In the genomic region with DNA sequence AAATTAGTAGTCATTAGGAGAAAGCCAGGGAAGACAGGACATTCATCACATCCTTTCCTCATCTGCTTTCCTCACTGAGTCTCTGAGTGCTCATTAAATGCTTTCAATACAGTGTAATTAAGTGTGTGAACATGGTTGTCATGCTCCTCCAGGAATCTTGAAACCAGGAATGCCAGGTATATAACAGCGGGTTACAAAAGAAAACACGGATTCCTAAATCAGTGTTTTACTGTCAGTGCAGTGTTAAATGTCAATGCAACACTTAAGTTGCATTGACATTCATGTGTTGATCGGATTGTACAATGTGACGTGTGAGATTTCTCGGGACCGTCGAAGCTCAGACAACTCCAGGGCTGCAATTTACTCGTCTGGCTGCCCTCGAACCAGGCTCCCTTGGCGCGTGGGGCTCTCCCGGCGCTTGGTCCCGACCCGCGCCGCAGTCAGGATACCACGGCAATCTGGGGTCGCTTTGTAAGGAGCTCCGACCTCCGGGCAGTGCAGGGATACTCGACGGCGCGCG, we compare ENCODE assay signal across 11 cellular contexts. TPM values are rescaled to one million over a fixed set of nuclear protein-coding genes. Genes with fewer than 3 reads are reported as not detected.
A peak's percentile ranks its signal among the peaks of the same experiment; 100 is the strongest.
DNase-seq lines count a peak whose midpoint lies in the region; ATAC-seq and TF ChIP-seq lines count a peak whose summit lies in the region.
"Had no signal": no experiment of that assay in that cellular context is flagged by ENCODE, and none has a peak within 500 bp of the region (broad histone marks: within the 10 kb centered on the region; RNA-seq: fewer than 3 reads in every experiment).

No MANE protein-coding gene starts in this region.

- no peak for DNase-seq in activated naive CD4-positive, alpha-beta T cell treated with anti-CD3 and anti-CD28 coated beads, Interleukin-2, amount 10 ng/mL, durations not matched to agents 7 days and 5 days
- no peak for DNase-seq in activated naive CD4-positive, alpha-beta T cell treated with anti-CD3 and anti-CD28 coated beads, Interleukin-2, amount 50 U/mL, for 16 hours
- DNase-seq in kidney epithelial cell (ENCODE audit: low read depth) (no peak), suprapubic skin (ENCODE audit: low spot score in 2 of 2) (no peak), glomerular visceral epithelial cell (ENCODE audit: extremely low spot score) (no peak), epidermal melanocyte (ENCODE audit: insufficient read length, low spot score) (no peak)
- no peak for DNase-seq in stimulated activated CD4-positive, alpha-beta T cell treated with anti-CD3 and anti-CD28 coated beads, Interleukin-2, amount 100 ng/mL, for 48 hours
- DNase-seq: AML-193, SHP77 had no signal

- no peak for TF ChIP-seq CTCF in kidney epithelial cell (IDR thresholded peaks at IDR 0.05; ENCODE audit: insufficient read depth, low read length, poor library complexity, severe bottlenecking)
- TF ChIP-seq CTCF in suprapubic skin (IDR thresholded peaks at IDR 0.05) = no peak

- peak overlapping the region; percentile 64 for H3K4me3 Mint-ChIP-seq in activated naive CD4-positive, alpha-beta T cell treated with anti-CD3 and anti-CD28 coated beads, Interleukin-2, amount 10 ng/mL, durations not matched to agents 7 days and 5 days
- H3K4me3 Mint-ChIP-seq in activated T-helper 17 cell treated with anti-CD3 and anti-CD28 coated beads, Interleukin-2, amount 50 U/mL, for 72 hours = peak overlapping the region; percentile 39

- CTCF ChIA-PET in activated naive CD4-positive, alpha-beta T cell treated with anti-CD3 and anti-CD28 coated beads, Interleukin-2, amount 10 ng/mL, durations not matched to agents 7 days and 5 days (lab: Charles Lee) = interaction anchor here (0.7 to 2.1 kb wide), 2 partner anchors 22 to 351 kb away, joined by 3 to 5 read pairs; no protein-coding TSS in a partner anchor

- no peaks in the 10 kb centered on the region for H3K9me3 Mint-ChIP-seq in activated naive CD4-positive, alpha-beta T cell treated with anti-CD3 and anti-CD28 coated beads, Interleukin-2, amount 10 ng/mL, durations not matched to agents 7 days and 5 days
- H3K9me3 Mint-ChIP-seq in activated T-helper 17 cell treated with anti-CD3 and anti-CD28 coated beads, Interleukin-2, amount 50 U/mL, for 72 hours = peaks cover 4% of the 10 kb centered on the region

- TF ChIP-seq POLR2A in suprapubic skin (IDR thresholded peaks at IDR 0.05) = no peak

- H3K36me3 ChIP-seq in kidney epithelial cell (ENCODE audit: control insufficient read depth, insufficient read depth, low read length) (no peaks in the 10 kb centered on the region), suprapubic skin (no peaks in the 10 kb centered on the region)

- H3K4me1 ChIP-seq in suprapubic skin = peaks cover 18% of the 10 kb centered on the region

- peaks cover 11% of the 10 kb centered on the region for H3K36me3 Mint-ChIP-seq in activated naive CD4-positive, alpha-beta T cell treated with anti-CD3 and anti-CD28 coated beads, Interleukin-2, amount 10 ng/mL, durations not matched to agents 7 days and 5 days
- H3K36me3 Mint-ChIP-seq in activated T-helper 17 cell treated with anti-CD3 and anti-CD28 coated beads, Interleukin-2, amount 50 U/mL, for 72 hours (ENCODE audit: low read depth) = peaks cover 23% of the 10 kb centered on the region

- peaks cover 78% of the 10 kb centered on the region for H3K27me3 Mint-ChIP-seq in activated naive CD4-positive, alpha-beta T cell treated with anti-CD3 and anti-CD28 coated beads, Interleukin-2, amount 10 ng/mL, durations not matched to agents 7 days and 5 days
- H3K27me3 Mint-ChIP-seq in activated T-helper 17 cell treated with anti-CD3 and anti-CD28 coated beads, Interleukin-2, amount 50 U/mL, for 72 hours = peaks cover 49% of the 10 kb centered on the region

- peak overlapping the region; percentile 38 for H3K4me3 ChIP-seq in kidney epithelial cell (ENCODE audit: low read depth, low read length)
- H3K4me3 ChIP-seq in suprapubic skin = peak overlapping the region; percentile 33

- no peak for TF ChIP-seq EP300 in suprapubic skin (IDR thresholded peaks at IDR 0.05)

- H3K9me3 ChIP-seq in suprapubic skin = no peaks in the 10 kb centered on the region

- WGBS in suprapubic skin = 23% methylated on average over 9 of the region's 26 CpGs

- no peak overlapping the region for H3K27ac ChIP-seq in suprapubic skin

- no peak for ATAC-seq in activated T-helper 17 cell treated with anti-CD3 and anti-CD28 coated beads, Interleukin-2, amount 50 U/mL, for 72 hours (replicated peaks)
- ATAC-seq: stimulated activated memory B cell treated with anti-CD40 and anti-IgM and Interleukin-4, amounts not matched to agents 10 μg/mL and 1 μg/mL and 100 μg/mL, for 72 hours had no signal

- H3K27ac Mint-ChIP-seq in activated naive CD4-positive, alpha-beta T cell treated with anti-CD3 and anti-CD28 coated beads, Interleukin-2, amount 10 ng/mL, durations not matched to agents 7 days and 5 days = peak overlapping the region; percentile 81
- H3K27ac Mint-ChIP-seq in activated T-helper 17 cell treated with anti-CD3 and anti-CD28 coated beads, Interleukin-2, amount 50 U/mL, for 72 hours = no peak overlapping the region
- H3K27ac Mint-ChIP-seq: stimulated activated memory B cell treated with anti-CD40 and anti-IgM and Interleukin-4, amounts not matched to agents 10 μg/mL and 1 μg/mL and 100 μg/mL, for 72 hours had no signal

- peaks cover 42% of the 10 kb centered on the region for H3K27me3 ChIP-seq in kidney epithelial cell (ENCODE audit: control insufficient read depth, insufficient read depth, low read length)
- peaks cover 92% of the 10 kb centered on the region for H3K27me3 ChIP-seq in suprapubic skin

- peaks cover 30% of the 10 kb centered on the region for H3K4me1 Mint-ChIP-seq in activated naive CD4-positive, alpha-beta T cell treated with anti-CD3 and anti-CD28 coated beads, Interleukin-2, amount 10 ng/mL, durations not matched to agents 7 days and 5 days
- no peaks in the 10 kb centered on the region for H3K4me1 Mint-ChIP-seq in activated T-helper 17 cell treated with anti-CD3 and anti-CD28 coated beads, Interleukin-2, amount 50 U/mL, for 72 hours

RNA-seq across cellular contexts. Expression of a gene that starts 0.5 kb away (rescaled TPM):
- not detected for total RNA-seq in activated T-helper 17 cell treated with anti-CD3 and anti-CD28 coated beads, Interleukin-2, amount 50 U/mL, for 72 hours
- 0.79 and 1.2 TPM in 2 replicates for total RNA-seq in kidney epithelial cell
- 1 to 10 TPM in 1 of 4 donors, under 1 TPM in 2, not detected in 1; 0.34 to 1.1 (median 0.72) TPM for total RNA-seq in suprapubic skin

RNA-seq across cellular contexts. Expression of a gene that starts 23.9 kb away (rescaled TPM):
- 10 to 100 TPM; 61.4 to 81.1 TPM for total RNA-seq in activated T-helper 17 cell treated with anti-CD3 and anti-CD28 coated beads, Interleukin-2, amount 50 U/mL, for 72 hours
- total RNA-seq in kidney epithelial cell = 54.6 and 60.5 TPM in 2 replicates
- total RNA-seq in suprapubic skin = 10 to 100 TPM; 24.4 to 55.3 (median 38.5) TPM

RNA-seq across cellular contexts. Expression of a gene that starts 28.7 kb away (rescaled TPM):
- 10 to 100 TPM; 76.9 to 79.3 TPM for total RNA-seq in activated T-helper 17 cell treated with anti-CD3 and anti-CD28 coated beads, Interleukin-2, amount 50 U/mL, for 72 hours
- 48.1 and 92.4 TPM in 2 replicates for total RNA-seq in kidney epithelial cell
- total RNA-seq in suprapubic skin = 10 to 100 TPM; 32.9 to 46.7 (median 37.1) TPM
